ENCODE assay signal across 8 cellular contexts in the genomic region with DNA sequence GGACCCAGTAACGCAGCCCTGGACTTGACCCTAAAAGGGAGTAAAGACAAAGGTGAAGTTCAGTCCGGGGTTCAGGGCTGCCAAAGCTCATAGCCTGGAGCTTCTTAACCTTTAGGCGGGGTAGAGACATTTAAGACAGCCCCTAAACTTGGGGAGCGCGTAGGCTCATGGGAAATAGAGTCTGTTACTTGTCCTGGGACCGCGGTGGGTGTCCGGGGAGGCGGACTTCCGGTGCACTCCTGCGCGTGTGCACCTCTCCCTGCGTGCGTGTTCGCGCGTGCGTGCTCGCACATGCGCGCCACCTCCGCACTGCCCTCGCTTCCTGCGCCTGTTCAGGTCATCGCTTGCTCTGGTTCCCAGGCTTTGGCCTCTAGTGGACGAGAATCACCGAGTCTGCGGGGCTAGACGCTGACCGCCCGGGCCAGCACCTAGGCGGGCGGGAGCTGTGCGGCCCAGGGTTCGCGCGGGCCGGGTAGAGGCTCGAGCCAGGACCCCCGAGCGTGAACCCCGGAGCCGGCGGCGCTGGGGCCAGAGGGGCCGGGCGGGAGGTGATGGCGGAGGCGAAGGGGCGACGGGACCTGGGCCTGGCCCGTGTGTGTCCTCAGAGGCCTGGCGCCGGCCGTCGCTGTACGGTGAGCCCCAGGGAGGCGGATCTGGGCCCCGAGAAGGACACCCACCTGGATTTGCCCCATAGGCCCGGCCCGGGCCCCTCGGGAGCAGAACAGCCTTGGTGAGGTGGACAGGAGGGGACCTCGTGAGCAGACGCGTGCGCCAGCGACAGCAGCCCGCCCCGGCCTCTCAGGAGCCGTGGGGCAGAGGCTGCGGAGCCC. TPM values are rescaled to one million over a fixed set of nuclear protein-coding genes. Genes with fewer than 3 reads are reported as not detected.
A peak's percentile ranks its signal among the peaks of the same experiment; 100 is the strongest.
DNase-seq lines count a peak whose midpoint lies in the region; ATAC-seq and TF ChIP-seq lines count a peak whose summit lies in the region.
"Not testable (repeated sequence)": the region's sequence is repeated elsewhere in the genome, so short reads cannot be mapped to it uniquely, and the experiment has no call there.

No MANE protein-coding gene starts in this region.

- not testable (repeated sequence) for H3K9me3 Mint-ChIP-seq in neural crest cell; stimulated activated naive CD8-positive, alpha-beta T cell treated with anti-CD3 and anti-CD28 coated beads, Interleukin-15, amount 100 ng/mL, for 72 hours

- TF ChIP-seq CTCF in foreskin fibroblast (IDR thresholded peaks at IDR 0.05; ENCODE audit: low read depth, low read length); neural crest cell (conservative IDR thresholded peaks at IDR 0.05): not testable (repeated sequence)

- peak overlapping the region; percentile 95 for H3K4me3 Mint-ChIP-seq in neural crest cell
- H3K4me3 Mint-ChIP-seq in stimulated activated naive CD8-positive, alpha-beta T cell treated with anti-CD3 and anti-CD28 coated beads, Interleukin-15, amount 100 ng/mL, for 72 hours = peak overlapping the region; percentile 94 to 96

- H3K36me3 Mint-ChIP-seq in neural crest cell (ENCODE audit: low read depth) = not testable (repeated sequence)

- H3K9me3 ChIP-seq in HAP-1 = not testable (repeated sequence)

- not testable (repeated sequence) for H3K4me1 ChIP-seq in HAP-1

- H3K4me1 Mint-ChIP-seq in neural crest cell = peaks cover 20% of the 10 kb centered on the region
- peaks cover 24% of the 10 kb centered on the region for H3K4me1 Mint-ChIP-seq in stimulated activated naive CD8-positive, alpha-beta T cell treated with anti-CD3 and anti-CD28 coated beads, Interleukin-15, amount 100 ng/mL, for 72 hours

- peaks cover 13% of the 10 kb centered on the region for H3K36me3 ChIP-seq in HAP-1 (replicated peaks)

- in situ Hi-C loops in G401 (cut with HindIII; ENCODE audit: low sequenced_read_pairs); HAP-1 (cut with MboI; ENCODE audit: low sequenced_read_pairs): not testable (repeated sequence)

- not testable (repeated sequence) for H3K27me3 ChIP-seq in HAP-1 (ENCODE audit: low read depth)

- H3K27ac Mint-ChIP-seq in neural crest cell (ENCODE audit: unreplicated experiment) = peak overlapping the region; percentile 86
- H3K27ac Mint-ChIP-seq in stimulated activated naive CD8-positive, alpha-beta T cell treated with anti-CD3 and anti-CD28 coated beads, Interleukin-15, amount 100 ng/mL, for 72 hours = peak overlapping the region; percentile 94 to 96

- peak overlapping the region; percentile 80 for H3K4me3 ChIP-seq in HAP-1
- peak overlapping the region; percentile 66 to 73 for H3K4me3 ChIP-seq in foreskin fibroblast (ENCODE audit: low read depth in 1 of 2, low read length in 2 of 2)

- DNase-seq in G401 (ENCODE audit: low spot score) (peak; percentile 93), HAP-1 (ENCODE audit: low spot score in 2 of 2) (peak; percentile 84 to 93), M059J (ENCODE audit: low read depth) (peak; percentile 83), SHP77 (lab: John Stamatoyannopoulos, UW) (peak; percentile 83 to 86), activated gamma-delta T cell (lab: John Stamatoyannopoulos, UW) (peak; percentile 65), foreskin fibroblast (peak; percentile 83 to 94), neural crest cell (ENCODE audit: low read depth, low spot score) (peak; percentile 66)
- DNase-seq in stimulated activated naive CD8-positive, alpha-beta T cell treated with anti-CD3 and anti-CD28 coated beads, Interleukin-15, amount 100 ng/mL, for 72 hours = peak; percentile 82 to 92

- H3K27me3 Mint-ChIP-seq in neural crest cell (ENCODE audit: low read depth); stimulated activated naive CD8-positive, alpha-beta T cell treated with anti-CD3 and anti-CD28 coated beads, Interleukin-15, amount 100 ng/mL, for 72 hours: not testable (repeated sequence)

- ATAC-seq in stimulated activated naive CD8-positive, alpha-beta T cell treated with anti-CD3 and anti-CD28 coated beads, Interleukin-15, amount 100 ng/mL, for 72 hours = peak; percentile 100

RNA-seq across cellular contexts. Expression of a gene that starts 6.1 kb away (rescaled TPM):
- total RNA-seq in G401 (2014; rRNA removed; shearing (Covaris generic)) = not detected in 2 replicates
- total RNA-seq in M059J (2014; rRNA removed; shearing (Covaris generic)) = 0.17 and 0.22 TPM in 2 replicates
- 0.35 TPM in 1 of 2 replicates, not detected in the other for total RNA-seq in neural crest cell

RNA-seq across cellular contexts. Expression of a gene that starts 38.9 kb away (rescaled TPM):
- 20.1 and 24.1 TPM in 2 replicates for total RNA-seq in G401 (2014; rRNA removed; shearing (Covaris generic))
- total RNA-seq in M059J (2014; rRNA removed; shearing (Covaris generic)) = 0.05 TPM in 1 of 2 replicates, not detected in the other
- total RNA-seq in neural crest cell = 0.77 TPM in 1 of 2 replicates, not detected in the other

Comparison
In these comparisons a context has a peak if more than half of its experiments do, and no peak if none do; other contexts are left out.
1. Peak in every context shown above with its lines: DNase-seq, ATAC-seq and H3K4me3 ChIP-seq.
2. RNA of a gene that starts 38.9 kb away (total RNA-seq): 20.1 to 24.1 TPM in G401; 0.77 TPM in neural crest cell and 0.05 TPM in M059J; every median in the first group is over 10 times any median in the second.